12 cellular contexts compared by ENCODE assay signal in the genomic region with DNA sequence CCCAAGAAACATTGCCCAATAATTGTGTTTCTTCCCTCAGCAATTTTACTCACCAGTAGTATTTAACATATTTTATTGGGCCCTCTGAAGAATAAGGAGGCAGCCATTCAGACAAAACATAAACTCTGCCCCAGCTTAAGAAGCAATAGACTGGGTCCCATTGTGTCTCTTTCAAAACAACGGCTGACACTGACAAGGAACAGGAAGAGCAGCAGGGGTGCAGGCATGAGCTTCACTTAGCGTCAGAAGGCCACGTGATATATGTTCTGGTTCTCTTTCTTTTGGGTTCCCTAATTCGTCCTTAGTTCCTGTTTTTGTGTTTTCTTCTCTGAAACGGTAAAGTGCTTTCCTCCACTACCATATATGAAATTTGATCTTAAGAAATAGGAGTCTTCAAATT.
DNase-seq lines count a peak whose midpoint lies in the region; FAIRE-seq and TF ChIP-seq lines count a peak whose summit lies in the region.
"Had no signal": no experiment of that assay in that cellular context is flagged by ENCODE, and none has a peak within 500 bp of the region (broad histone marks: within the 10 kb centered on the region; RNA-seq: fewer than 3 reads in every experiment).

No MANE protein-coding gene starts in this region.

- peak overlapping the region; percentile 77 for H3K27ac ChIP-seq in endodermal cell (ENCODE audit: low read depth, low read length)

- H3K4me1 Mint-ChIP-seq in endodermal cell, result peaks cover 12% of the 10 kb centered on the region
- peaks cover 35% of the 10 kb centered on the region for H3K4me1 Mint-ChIP-seq in neural crest cell

- H3K9me3 Mint-ChIP-seq in endodermal cell (no peaks in the 10 kb centered on the region), neural crest cell (no peaks in the 10 kb centered on the region)

- H3K27ac Mint-ChIP-seq in endodermal cell (no peak overlapping the region), neural crest cell (ENCODE audit: unreplicated experiment) (peak overlapping the region; percentile 37)

- H3K9me3 ChIP-seq in endodermal cell (ENCODE audit: control insufficient read depth, low read length) (no peaks in the 10 kb centered on the region), BE2C (no peaks in the 10 kb centered on the region)
- H3K9me3 ChIP-seq: BLaER1 treated with 17β-estradiol and CSF1 and Interleukin-3, amounts not matched to agents 10 nM and 100 nM; SK-N-SH had no signal

- 27 to 44% methylated on average over 2 to 5 of the region's 5 CpGs for WGBS in endodermal cell (ENCODE audit: insufficient coverage in 1 of 2, insufficient read length in 1 of 2), 2 experiments

- H3K4me3 ChIP-seq in endodermal cell (ENCODE audit: low read length), result no peak overlapping the region
- H3K4me3 ChIP-seq in BE2C (ENCODE audit: low read depth, low read length), result no peak overlapping the region
- H3K4me3 ChIP-seq: BLaER1 treated with 17β-estradiol and CSF1 and Interleukin-3, amounts not matched to agents 10 nM and 100 nM had no signal

- peak; percentile 42 for FAIRE-seq in GM18507 (lab: Jason Lieb, UNC)

- H3K27me3 Mint-ChIP-seq in endodermal cell (ENCODE audit: insufficient read depth) (no peaks in the 10 kb centered on the region), neural crest cell (ENCODE audit: low read depth) (no peaks in the 10 kb centered on the region)

- peaks cover 3% of the 10 kb centered on the region for H3K4me1 ChIP-seq in endodermal cell (ENCODE audit: control insufficient read depth, insufficient read depth, low read length)
- H3K4me1 ChIP-seq in BE2C, result no peaks in the 10 kb centered on the region

- H3K36me3 Mint-ChIP-seq in endodermal cell (ENCODE audit: low read depth), result no peaks in the 10 kb centered on the region
- H3K36me3 Mint-ChIP-seq in neural crest cell (ENCODE audit: low read depth), result no peaks in the 10 kb centered on the region

- H3K27me3 ChIP-seq in endodermal cell (ENCODE audit: control insufficient read depth, insufficient read depth, low read length, poor library complexity, severe bottlenecking) (no peaks in the 10 kb centered on the region), BE2C (no peaks in the 10 kb centered on the region)
- H3K27me3 ChIP-seq: BLaER1 treated with 17β-estradiol and CSF1 and Interleukin-3, amounts not matched to agents 10 nM and 100 nM had no signal

- no peak for TF ChIP-seq CTCF in endodermal cell (conservative IDR thresholded peaks at IDR 0.05)
- no peak for TF ChIP-seq CTCF in neural crest cell (conservative IDR thresholded peaks at IDR 0.05)
- TF ChIP-seq CTCF in BE2C (IDR thresholded peaks at IDR 0.05; ENCODE audit: low read depth, low read length), result no peak

- H3K9ac ChIP-seq in endodermal cell (ENCODE audit: extremely low read depth, low read length, poor library complexity, severe bottlenecking), result no peak overlapping the region
- H3K9ac ChIP-seq: BLaER1 treated with 17β-estradiol and CSF1 and Interleukin-3, amounts not matched to agents 10 nM and 100 nM; SK-N-SH had no signal

- DNase-seq in GM18507 (ENCODE audit: extremely low spot score, insufficient read length, low read depth) (no peak), NOMO-1 (lab: John Stamatoyannopoulos, UW; ENCODE audit: unreplicated experiment in 2 of 2) (peak; percentile 67 to 83), endodermal cell (peak; percentile 52), neural crest cell (ENCODE audit: low read depth, low spot score) (no peak), BE2C (no peak), NCI-H82 (lab: John Stamatoyannopoulos, UW) (no peak), dermis blood vessel endothelial cell (no peak), ecto neural progenitor cell (ENCODE audit: low spot score) (no peak)
- DNase-seq: activated CD4-positive, alpha-beta T cell treated with anti-CD3 and anti-CD28 coated beads for 48 hours; NCI-H510A treated with DMSO at 0.1 percent for 48 hours; SK-N-SH had no signal

- no peaks in the 10 kb centered on the region for H3K36me3 ChIP-seq in endodermal cell (ENCODE audit: control insufficient read depth, insufficient read depth, low read length)
- no peaks in the 10 kb centered on the region for H3K36me3 ChIP-seq in BE2C
- H3K36me3 ChIP-seq: BLaER1 treated with 17β-estradiol and CSF1 and Interleukin-3, amounts not matched to agents 10 nM and 100 nM had no signal

- H3K4me3 Mint-ChIP-seq in endodermal cell (no peak overlapping the region), neural crest cell (peak overlapping the region; percentile 28)

Comparison
In these comparisons a context has a peak if more than half of its experiments do, and no peak if none do; other contexts are left out.
1. DNase-seq: peak in NOMO-1 (2 of 2) and endodermal cell (single experiment); none in GM18507 (single experiment), neural crest cell (single experiment), BE2C (single experiment), NCI-H82 (single experiment), dermis blood vessel endothelial cell (single experiment) and ecto neural progenitor cell (single experiment).